1 cellular context compared by ENCODE assay signal in the genomic region with DNA sequence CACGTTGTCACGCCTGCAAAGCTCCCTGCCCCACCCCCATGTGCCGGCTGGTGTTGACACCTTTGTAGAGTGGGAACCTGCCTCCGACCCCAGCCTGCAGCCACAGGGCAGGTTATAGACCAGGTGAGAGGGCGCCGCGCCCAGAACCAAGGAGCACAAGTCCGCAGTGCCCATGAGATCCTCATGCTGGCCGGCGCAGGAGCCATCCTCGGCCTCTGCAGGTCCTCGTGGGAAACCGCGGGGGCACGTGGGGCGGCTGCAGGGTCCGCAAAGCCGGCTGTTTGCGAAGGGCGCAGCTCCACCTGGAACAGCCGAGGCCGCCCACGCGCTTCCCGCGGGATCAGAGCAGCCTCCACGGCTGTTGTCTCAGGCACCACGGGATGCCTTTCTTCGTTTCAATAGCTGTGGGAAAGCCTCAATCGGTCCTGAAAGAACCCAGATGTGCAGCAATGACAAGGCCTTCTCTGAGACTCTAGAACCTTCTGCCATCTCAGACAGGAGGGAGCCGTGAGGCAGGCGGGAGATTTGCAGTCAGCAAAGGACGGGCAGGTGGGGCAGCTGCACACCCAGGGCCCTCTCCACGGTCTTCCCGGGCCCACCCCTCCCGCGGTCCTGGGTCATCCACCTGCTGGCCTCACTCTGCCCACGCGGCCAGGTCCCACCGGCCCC.
TF ChIP-seq lines count a peak whose summit lies in the region.

No MANE protein-coding gene starts in this region.

TF ChIP-seq in K562, 482 proteins besides CTCF, POLR2A, EP300 and RAD21:
- TF ChIP-seq ZBTB1 (CRISPR knock-in tag; IDR thresholded peaks at IDR 0.05; ENCODE audit: borderline replicate concordance, low read depth): 0 out of 2 replicates have a peak, but pooled peaks have one; percentile 29
- TF ChIP-seq ZNF124 (CRISPR knock-in tag; IDR thresholded peaks at IDR 0.05): 0 out of 2 replicates have a peak, but pooled peaks have one; percentile 20
- TF ChIP-seq BHLHE40 (IDR thresholded peaks at IDR 0.05; ENCODE audit: low read length): no peak
- TF ChIP-seq, protein P1, sequence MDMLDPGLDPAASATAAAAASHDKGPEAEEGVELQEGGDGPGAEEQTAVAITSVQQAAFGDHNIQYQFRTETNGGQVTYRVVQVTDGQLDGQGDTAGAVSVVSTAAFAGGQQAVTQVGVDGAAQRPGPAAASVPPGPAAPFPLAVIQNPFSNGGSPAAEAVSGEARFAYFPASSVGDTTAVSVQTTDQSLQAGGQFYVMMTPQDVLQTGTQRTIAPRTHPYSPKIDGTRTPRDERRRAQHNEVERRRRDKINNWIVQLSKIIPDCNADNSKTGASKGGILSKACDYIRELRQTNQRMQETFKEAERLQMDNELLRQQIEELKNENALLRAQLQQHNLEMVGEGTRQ (CRISPR knock-in tag; IDR thresholded peaks at IDR 0.05): no peak
- TF ChIP-seq HINFP (tag; conservative IDR thresholded peaks at IDR 0.05; ENCODE audit: low read depth): no peak
- no peak for TF ChIP-seq THAP7 (CRISPR knock-in tag; IDR thresholded peaks at IDR 0.05)
- TF ChIP-seq EGR1 (conservative IDR thresholded peaks at IDR 0.05): peak; percentile 45
- no peak for TF ChIP-seq BRD9 (IDR thresholded peaks at IDR 0.05; ENCODE audit: low read depth, partially characterized antibody)
